ENCODE assay signal across 1 cellular context in genomic region chr22:35399678-35400334, GRCh38.
TF ChIP-seq lines count a peak whose summit lies in the region.

Gene MCM5 (plus strand): TSS chr22:35400140. CDS start chr22:35400439, 299 bp downstream.

TF ChIP-seq in K562, 482 proteins besides CTCF, POLR2A, EP300 and RAD21 (continued from another document):
- TF ChIP-seq NEUROD1 (IDR thresholded peaks at IDR 0.05; ENCODE audit: borderline replicate concordance, low read depth, low read length, partially characterized antibody) = peak; percentile 74
- TF ChIP-seq ZBTB40 (IDR thresholded peaks at IDR 0.05) = peak; percentile 84
- TF ChIP-seq ZBTB40 (CRISPR knock-in tag; IDR thresholded peaks at IDR 0.05) = no peak
- TF ChIP-seq ZBTB11 (CRISPR knock-in tag; IDR thresholded peaks at IDR 0.05) = peak in 1 of 3 experiments; percentile 92; a peak in 2 of 6 replicates
- TF ChIP-seq ETV1 (tag; conservative IDR thresholded peaks at IDR 0.05; ENCODE audit: low read depth) = peak; percentile 38; the same call in 1 of the 2 replicates
- peak in 1 of 2 experiments; percentile 80; a peak in 2 of 4 replicates for TF ChIP-seq HDAC1 (IDR thresholded peaks at IDR 0.05)
- TF ChIP-seq LARP7 (IDR thresholded peaks at IDR 0.05) = peak; percentile 83; the same call in 1 of the 2 replicates
- TF ChIP-seq FOS (IDR thresholded peaks at IDR 0.05; ENCODE audit: extremely low read depth, insufficient read length) = peak; percentile 91
- TF ChIP-seq MED1 (CRISPR knock-in tag; IDR thresholded peaks at IDR 0.05; ENCODE audit: borderline replicate concordance) = no peak
- TF ChIP-seq BMI1 (IDR thresholded peaks at IDR 0.05; ENCODE audit: low read length) = no peak
- no peak for TF ChIP-seq STAG1 (CRISPR knock-in tag; IDR thresholded peaks at IDR 0.05; ENCODE audit: borderline replicate concordance)
- TF ChIP-seq RB1 (IDR thresholded peaks at IDR 0.05; ENCODE audit: low read depth) = peak; percentile 99
- TF ChIP-seq NR2C1 (IDR thresholded peaks at IDR 0.05) = peak; percentile 36; the same call in 1 of the 2 replicates
- TF ChIP-seq NR2C1 (tag; IDR thresholded peaks at IDR 0.05) = no peak
- TF ChIP-seq NRF1 (conservative IDR thresholded peaks at IDR 0.05 in 1 of 2, IDR thresholded peaks at IDR 0.05 in 1 of 2) = peak; percentile 67 to 73
- TF ChIP-seq SMAD4 (CRISPR knock-in tag; conservative IDR thresholded peaks at IDR 0.05) = no peak
- peak; percentile 89 for TF ChIP-seq EP400 (IDR thresholded peaks at IDR 0.05)
- peak; percentile 60 for TF ChIP-seq HNRNPLL (IDR thresholded peaks at IDR 0.05; ENCODE audit: low read depth, low read length, poor library complexity, severe bottlenecking)
- TF ChIP-seq SP1 (CRISPR knock-in tag; IDR thresholded peaks at IDR 0.05) = peak; percentile 54; the same call in 1 of the 2 replicates
- peak; percentile 70 to 85 for TF ChIP-seq MNT (conservative IDR thresholded peaks at IDR 0.05)
- TF ChIP-seq TOE1 (IDR thresholded peaks at IDR 0.05; ENCODE audit: borderline replicate concordance) = no peak
- TF ChIP-seq TOE1 (CRISPR knock-in tag; IDR thresholded peaks at IDR 0.05; ENCODE audit: borderline replicate concordance, low read depth) = no peak
TF ChIP-seq in K562: peak in this region for 85.
